Comparison of ENCODE assay signal across 1 cellular context in genomic region chr12:106247731-106248176, GRCh38.
TF ChIP-seq lines count a peak whose summit lies in the region.

Gene CKAP4 (minus strand): TSS chr12:106248020. CDS start chr12:106247851, 169 bp downstream.

TF ChIP-seq in HepG2, 621 proteins besides CTCF, POLR2A, EP300 and RAD21 (continued from another document and continues in another):
- TF ChIP-seq ZFAT (CRISPR knock-in tag; conservative IDR thresholded peaks at IDR 0.05) (no peak), RARA (CRISPR knock-in tag; IDR thresholded peaks at IDR 0.05) (0 out of 2 replicates have a peak, but pooled peaks have one; percentile 12), ARNT2 (CRISPR knock-in tag; IDR thresholded peaks at IDR 0.05; ENCODE audit: low read depth) (0 out of 2 replicates have a peak, but pooled peaks have one; percentile 49), ZNF703 (CRISPR knock-in tag; IDR thresholded peaks at IDR 0.05; ENCODE audit: borderline replicate concordance) (no peak), ZNF282 (IDR thresholded peaks at IDR 0.05; ENCODE audit: partially characterized antibody) (no peak), PRMT3 (CRISPR knock-in tag; IDR thresholded peaks at IDR 0.05; ENCODE audit: borderline replicate concordance, low read depth) (no peak), ZNF792 (CRISPR knock-in tag; IDR thresholded peaks at IDR 0.05) (no peak), NCOA5 (CRISPR knock-in tag; IDR thresholded peaks at IDR 0.05) (no peak), NONO (IDR thresholded peaks at IDR 0.05) (no peak), NONO (CRISPR knock-in tag; conservative IDR thresholded peaks at IDR 0.05) (no peak), HBP1 (CRISPR knock-in tag; IDR thresholded peaks at IDR 0.05; ENCODE audit: low read depth) (0 out of 2 replicates have a peak, but pooled peaks have one; percentile 31), PBX3 (CRISPR knock-in tag; IDR thresholded peaks at IDR 0.05; ENCODE audit: borderline replicate concordance) (no peak), ZEB1 (IDR thresholded peaks at IDR 0.05; ENCODE audit: insufficient replicate concordance, low read depth) (no peak), MATR3 (CRISPR knock-in tag; IDR thresholded peaks at IDR 0.05) (no peak), ARID4A (CRISPR knock-in tag; IDR thresholded peaks at IDR 0.05; ENCODE audit: borderline replicate concordance) (peak; percentile 27; the same call in 1 of the 2 replicates), RBFOX2 (IDR thresholded peaks at IDR 0.05; ENCODE audit: low read depth, low read length) (peak; percentile 58; the same call in 1 of the 2 replicates), BRCA1 (CRISPR knock-in tag; IDR thresholded peaks at IDR 0.05) (no peak), SKI (IDR thresholded peaks at IDR 0.05; ENCODE audit: partially characterized antibody) (peak; percentile 37), CREBL2 (CRISPR knock-in tag; IDR thresholded peaks at IDR 0.05; ENCODE audit: borderline replicate concordance) (no peak; the same call in 1 of the 2 replicates), SNAI1 (CRISPR knock-in tag; IDR thresholded peaks at IDR 0.05; ENCODE audit: borderline replicate concordance) (no peak), HNRNPLL (IDR thresholded peaks at IDR 0.05; ENCODE audit: low read depth, low read length, poor library complexity, severe bottlenecking) (no peak), HOXD1 (CRISPR knock-in tag; IDR thresholded peaks at IDR 0.05) (no peak), PHF8 (CRISPR knock-in tag; IDR thresholded peaks at IDR 0.05) (no peak), CSRNP2 (CRISPR knock-in tag; conservative IDR thresholded peaks at IDR 0.05; ENCODE audit: low read depth) (0 out of 2 replicates have a peak, but pooled peaks have one; percentile 19), TBX3 (IDR thresholded peaks at IDR 0.05; ENCODE audit: borderline replicate concordance) (no peak), MAZ (IDR thresholded peaks at IDR 0.05; ENCODE audit: borderline replicate concordance, low read depth, low read length) (0 out of 2 replicates have a peak, but pooled peaks have one; percentile 28), MAZ (CRISPR knock-in tag; IDR thresholded peaks at IDR 0.05; ENCODE audit: low read depth) (0 out of 2 replicates have a peak, but pooled peaks have one; percentile 17), IKZF5 (CRISPR knock-in tag; IDR thresholded peaks at IDR 0.05) (no peak), EED (CRISPR knock-in tag; IDR thresholded peaks at IDR 0.05) (no peak), HNRNPL (IDR thresholded peaks at IDR 0.05; ENCODE audit: low read depth, low read length) (no peak), ZNF350 (CRISPR knock-in tag; IDR thresholded peaks at IDR 0.05; ENCODE audit: borderline replicate concordance, low read depth) (no peak), JUNB (CRISPR knock-in tag; IDR thresholded peaks at IDR 0.05; ENCODE audit: borderline replicate concordance) (no peak), MBD4 (IDR thresholded peaks at IDR 0.05; ENCODE audit: borderline replicate concordance, low read length) (no peak), NFE2L1 (CRISPR knock-in tag; IDR thresholded peaks at IDR 0.05; ENCODE audit: borderline replicate concordance) (no peak), HMGXB4 (CRISPR knock-in tag; IDR thresholded peaks at IDR 0.05; ENCODE audit: borderline replicate concordance in 1 of 2, low read depth in 1 of 2) (no peak), REST (IDR thresholded peaks at IDR 0.05; ENCODE audit: borderline replicate concordance in 1 of 2, low read depth in 1 of 2, low read length in 2 of 2) (no peak), ZMAT3 (CRISPR knock-in tag; conservative IDR thresholded peaks at IDR 0.05) (0 out of 2 replicates have a peak, but pooled peaks have one; percentile 5), ATF7-NPFF (CRISPR knock-in tag; IDR thresholded peaks at IDR 0.05; ENCODE audit: low read depth) (peak; percentile 63; the same call in 1 of the 2 replicates), ZNF326 (CRISPR knock-in tag; IDR thresholded peaks at IDR 0.05; ENCODE audit: borderline replicate concordance) (no peak), ZNF484 (CRISPR knock-in tag; IDR thresholded peaks at IDR 0.05; ENCODE audit: borderline replicate concordance, low read depth) (no peak), BCL3 (CRISPR knock-in tag; IDR thresholded peaks at IDR 0.05) (no peak), PREB (CRISPR knock-in tag; IDR thresholded peaks at IDR 0.05) (no peak), SRF (IDR thresholded peaks at IDR 0.05; ENCODE audit: low read depth, low read length) (no peak), ADNP (CRISPR knock-in tag; IDR thresholded peaks at IDR 0.05) (no peak), ARNTL (CRISPR knock-in tag; IDR thresholded peaks at IDR 0.05) (no peak), CBX1 (IDR thresholded peaks at IDR 0.05; ENCODE audit: low read depth) (no peak), ZNF317 (CRISPR knock-in tag; IDR thresholded peaks at IDR 0.05) (no peak), ZNF138 (CRISPR knock-in tag; IDR thresholded peaks at IDR 0.05; ENCODE audit: low read depth) (no peak; the same call in 1 of the 2 replicates), JUND (CRISPR knock-in tag; IDR thresholded peaks at IDR 0.05) (no peak), ZNF607 (CRISPR knock-in tag; IDR thresholded peaks at IDR 0.05; ENCODE audit: borderline replicate concordance) (no peak)
